In the genomic region with DNA sequence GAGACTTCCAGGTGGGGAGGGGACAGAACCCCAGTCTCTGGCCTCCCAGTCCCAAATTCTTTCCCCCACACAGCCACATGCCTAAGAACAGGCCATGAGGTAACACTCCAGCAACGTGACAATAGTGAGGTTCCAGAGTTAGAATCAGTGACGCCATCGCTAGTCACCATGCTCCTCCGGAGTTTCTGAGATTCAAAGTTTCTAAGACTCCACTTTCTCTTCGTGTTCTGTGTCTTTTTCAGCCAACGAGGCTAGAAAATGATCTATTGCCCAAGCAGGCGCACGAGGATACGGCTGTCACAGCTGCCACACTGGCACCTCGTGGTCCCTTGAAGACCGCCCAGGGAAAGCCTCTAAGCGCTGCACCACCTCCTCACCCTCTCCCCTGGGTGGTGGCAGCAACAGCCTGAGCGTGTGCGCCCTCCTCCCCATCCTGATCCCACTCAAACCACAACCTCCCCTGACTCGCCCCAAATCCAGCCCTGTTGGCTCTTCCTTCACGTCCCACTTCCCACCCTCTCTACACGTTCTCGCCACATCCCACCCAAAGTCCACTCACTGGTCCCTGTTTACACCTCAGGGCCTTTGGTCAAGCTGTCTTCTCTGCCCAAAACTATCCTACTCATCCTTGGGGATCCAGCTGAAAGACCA, we compare ENCODE assay signal across 6 cellular contexts. TPM values are rescaled to one million over a fixed set of nuclear protein-coding genes. Genes with fewer than 3 reads are reported as not detected.
DNase-seq lines count a peak whose midpoint lies in the region; ATAC-seq and TF ChIP-seq lines count a peak whose summit lies in the region.

No MANE protein-coding gene starts in this region.

- ATAC-seq in psoas muscle, result peak; percentile 5 to 28 (median 20)

- intact Hi-C loops in psoas muscle (cut with DNase I), result no loop called here

- peaks cover 0 to 6% (median 0%) of the 10 kb centered on the region in 3 experiments; a peak in 4 of 7 replicates for H3K36me3 Mint-ChIP-seq in H9 (ENCODE audit: insufficient read depth in 1 of 3, low read depth in 3 of 3)

- peak overlapping the region; percentile 87 for H3K4me3 ChIP-seq in SJSA1
- peak overlapping the region; percentile 85 for H3K4me3 ChIP-seq in psoas muscle

- H2BK5ac ChIP-seq in H9 (ENCODE audit: insufficient read length, low read length), result no peak overlapping the region

- H3K27me3 Mint-ChIP-seq in H9 (ENCODE audit: low read depth), result no peaks in the 10 kb centered on the region; the same call in 1 of the 2 replicates

- no peak overlapping the region for H2BK12ac ChIP-seq in H9 (ENCODE audit: insufficient read length, low read depth, low read length)

- H3K4me1 Mint-ChIP-seq in H9, result peaks cover 13 to 17% of the 10 kb centered on the region in 2 experiments

- H3K79me1 ChIP-seq in H9 (ENCODE audit: insufficient read depth, low read depth, low read length, poor library complexity, severe bottlenecking), result peaks cover 7% of the 10 kb centered on the region

- H3K9me3 ChIP-seq in H9 (ENCODE audit: control insufficient read depth, low read depth, low read length), result no peaks in the 10 kb centered on the region
- H3K9me3 ChIP-seq in SJSA1 (replicated peaks), result no peaks in the 10 kb centered on the region
- no peaks in the 10 kb centered on the region for H3K9me3 ChIP-seq in psoas muscle

- H3K27me3 ChIP-seq in H9 (ENCODE audit: insufficient read depth, low read length) (no peaks in the 10 kb centered on the region), SJSA1 (replicated peaks) (no peaks in the 10 kb centered on the region), psoas muscle (ENCODE audit: insufficient read depth in 3 of 3, low read length in 2 of 3) (no peaks in the 10 kb centered on the region)

- H2BK20ac ChIP-seq in H9 (ENCODE audit: low read depth, low read length, poor library complexity, severe bottlenecking), result no peak overlapping the region

- H2AFZ ChIP-seq in H9 (ENCODE audit: low read length), result no peak overlapping the region

- H3T11ph ChIP-seq in H9 (ENCODE audit: low read length), result no peak overlapping the region

- H3K9me3 Mint-ChIP-seq in H9, result no peaks in the 10 kb centered on the region

- H4K20me1 ChIP-seq in H9 (ENCODE audit: control insufficient read depth, insufficient read depth, insufficient read length), result no peaks in the 10 kb centered on the region

- H3K4me3 Mint-ChIP-seq in H9, result peak overlapping the region; percentile 82 to 91

- H3K14ac ChIP-seq in H9 (ENCODE audit: insufficient read depth, low read length), result peak overlapping the region; percentile 16; the same call in 1 of the 2 replicates

- no CpG with 5 or more reads among the region's 18 CpGs for WGBS in H9 (ENCODE audit: extremely low coverage, insufficient read length, low lambda C conversion rate)
- 9 to 27% (median 13%) methylated on average over 18 of the region's 18 CpGs for WGBS in psoas muscle, 3 donors

- no peak for TF ChIP-seq CTCF in H9 (conservative IDR thresholded peaks at IDR 0.05)
- no peak for TF ChIP-seq CTCF in psoas muscle (IDR thresholded peaks at IDR 0.05)

- no peak overlapping the region for H2BK120ac ChIP-seq in H9 (ENCODE audit: low read depth, low read length, poor library complexity, severe bottlenecking)

- no peak overlapping the region for H3K23ac ChIP-seq in H9 (ENCODE audit: insufficient read length, low read depth, low read length)

- H4K8ac ChIP-seq in H9 (replicated peaks; ENCODE audit: insufficient read length, low read depth, low read length), result no peak overlapping the region

- no peak overlapping the region for H3K27ac ChIP-seq in H9 (ENCODE audit: insufficient read length, low read depth, low read length)
- no peak overlapping the region for H3K27ac ChIP-seq in SJSA1
- H3K27ac ChIP-seq in psoas muscle, result peak overlapping the region; percentile 96

- no peak overlapping the region for H4K91ac ChIP-seq in H9 (ENCODE audit: insufficient read length, low read depth, low read length)

- H3K56ac ChIP-seq in H9 (ENCODE audit: insufficient read length, low read depth, low read length), result peak overlapping the region; percentile 1

- H3K18ac ChIP-seq in H9 (ENCODE audit: insufficient read length, low read depth, low read length), result no peak overlapping the region

- peak overlapping the region; percentile 69 for H3K4me2 ChIP-seq in H9 (ENCODE audit: insufficient read depth, insufficient read length, low read length)

- H2AK5ac ChIP-seq in H9 (ENCODE audit: insufficient read length, low read length), result no peak overlapping the region

- no peak overlapping the region for H3K4ac ChIP-seq in H9 (ENCODE audit: low read depth, low read length)

- H4K5ac ChIP-seq in H9 (ENCODE audit: insufficient read length, low read depth, low read length), result no peak overlapping the region

- H3K9ac ChIP-seq in H9 (ENCODE audit: extremely low read depth, insufficient read length, low read length), result peak overlapping the region; percentile 70

- no peak for DNase-seq in H9
- peak in 1 of 2 experiments; percentile 39 for DNase-seq in SJSA1 (ENCODE audit: low read depth in 1 of 2, low spot score in 2 of 2)
- peak; percentile 13 for DNase-seq in dermis blood vessel endothelial cell
- peak in 1 of 2 donors; percentile 78 for DNase-seq in psoas muscle
- DNase-seq in amniotic stem cell (lab: John Stamatoyannopoulos, UW), result no peak
- DNase-seq in effector CD8-positive, alpha-beta T cell (lab: John Stamatoyannopoulos, UW), result no peak

- peaks cover 6% of the 10 kb centered on the region; the same call in 1 of the 2 replicates for H3K79me2 ChIP-seq in H9 (ENCODE audit: insufficient read depth, low read length)

- no peak overlapping the region for H2BK15ac ChIP-seq in H9 (ENCODE audit: low read depth, low read length)

- H3K23me2 ChIP-seq in H9 (ENCODE audit: insufficient read length, low read depth, low read length, poor library complexity, severe bottlenecking), result peaks cover 17% of the 10 kb centered on the region

- peaks cover 3% of the 10 kb centered on the region; the same call in 1 of the 2 replicates for H3K4me1 ChIP-seq in H9 (ENCODE audit: insufficient read depth, low read length)
- peaks cover 29% of the 10 kb centered on the region for H3K4me1 ChIP-seq in SJSA1 (replicated peaks)
- H3K4me1 ChIP-seq in psoas muscle, result peaks cover 15% of the 10 kb centered on the region

- H3K36me3 ChIP-seq in SJSA1 (peaks cover 12% of the 10 kb centered on the region; the same call in 1 of the 2 replicates), psoas muscle (ENCODE audit: insufficient read depth in 1 of 2, low read depth in 1 of 2) (peaks cover 0 to 9% of the 10 kb centered on the region in 2 donors)

- peak overlapping the region in 1 of 3 experiments; percentile 50; a peak in 2 of 7 replicates for H3K27ac Mint-ChIP-seq in H9

RNA-seq across cellular contexts. Expression of a gene that starts 1.0 kb away (rescaled TPM):
- total RNA-seq in H9 (2021) (117 and 118 TPM in 2 replicates), dermis blood vessel endothelial cell (79.9 and 138 TPM in 2 replicates), psoas muscle (10 to 100 TPM; 20.5 to 47.6 (median 25.7) TPM)
- total RNA-seq in SJSA1 (2014; rRNA removed; shearing (Covaris generic)), result 154 and 180 TPM in 2 replicates
- polyA plus RNA-seq in psoas muscle, result 100 to 1,000 TPM in 1 of 3 donors, 10 to 100 TPM in 2; 45.1 to 187 (median 57.1) TPM

RNA-seq across cellular contexts. Expression of a gene that starts 2.8 kb away (rescaled TPM):
- total RNA-seq in H9 (2021) (0.15 and 0.22 TPM in 2 replicates), dermis blood vessel endothelial cell (not detected in 2 replicates), psoas muscle (1,000 to 10,000 TPM in 3 of 4 donors, 100 to 1,000 TPM in 1; 976 to 2,217 (median 1,286) TPM)
- not detected in 2 replicates for total RNA-seq in SJSA1 (2014; rRNA removed; shearing (Covaris generic))
- 100 to 1,000 TPM; 296 to 661 (median 603) TPM for polyA plus RNA-seq in psoas muscle

RNA-seq across cellular contexts. Expression of a gene that starts 28.1 kb away (rescaled TPM):
- 0.24 and 0.26 TPM in 2 replicates for total RNA-seq in H9 (2021)
- total RNA-seq in SJSA1 (2014; rRNA removed; shearing (Covaris generic)), result not detected in 2 replicates
- 0.17 TPM in 1 of 2 replicates, not detected in the other for total RNA-seq in dermis blood vessel endothelial cell
- total RNA-seq in psoas muscle, result not detected
- polyA plus RNA-seq in psoas muscle, result under 1 TPM in 2 of 3 donors, not detected in 1; 0.03 to 0.08 TPM

RNA-seq across cellular contexts. Expression of a gene that starts 28.3 kb away (rescaled TPM):
- total RNA-seq in H9 (2021) (364 and 366 TPM in 2 replicates), dermis blood vessel endothelial cell (1,052 and 1,490 TPM in 2 replicates), psoas muscle (100 to 1,000 TPM; 244 to 361 (median 296) TPM)
- 1,635 and 2,300 TPM in 2 replicates for total RNA-seq in SJSA1 (2014; rRNA removed; shearing (Covaris generic))
- 100 to 1,000 TPM; 236 to 384 (median 267) TPM for polyA plus RNA-seq in psoas muscle

RNA-seq across cellular contexts. Expression of a gene that starts 39.1 kb away (rescaled TPM):
- total RNA-seq in H9 (2021) (247 and 255 TPM in 2 replicates), dermis blood vessel endothelial cell (195 and 495 TPM in 2 replicates), psoas muscle (100 to 1,000 TPM in 3 of 4 donors, 10 to 100 TPM in 1; 88.3 to 192 (median 160) TPM)
- total RNA-seq in SJSA1 (2014; rRNA removed; shearing (Covaris generic)), result 276 and 304 TPM in 2 replicates
- polyA plus RNA-seq in psoas muscle, result 100 to 1,000 TPM in 2 of 3 donors, 10 to 100 TPM in 1; 79.1 to 268 (median 100) TPM

Comparison
In these comparisons a context has a peak if more than half of its experiments do, and no peak if none do; other contexts are left out.
1. RNA of a gene that starts 2.8 kb away (total RNA-seq): 976 to 2,217 TPM in psoas muscle; 0.15 to 0.22 TPM in H9, not detected in SJSA1 and not detected in dermis blood vessel endothelial cell; every median in the first group is over 100 times any median in the second.